In the genomic region with DNA sequence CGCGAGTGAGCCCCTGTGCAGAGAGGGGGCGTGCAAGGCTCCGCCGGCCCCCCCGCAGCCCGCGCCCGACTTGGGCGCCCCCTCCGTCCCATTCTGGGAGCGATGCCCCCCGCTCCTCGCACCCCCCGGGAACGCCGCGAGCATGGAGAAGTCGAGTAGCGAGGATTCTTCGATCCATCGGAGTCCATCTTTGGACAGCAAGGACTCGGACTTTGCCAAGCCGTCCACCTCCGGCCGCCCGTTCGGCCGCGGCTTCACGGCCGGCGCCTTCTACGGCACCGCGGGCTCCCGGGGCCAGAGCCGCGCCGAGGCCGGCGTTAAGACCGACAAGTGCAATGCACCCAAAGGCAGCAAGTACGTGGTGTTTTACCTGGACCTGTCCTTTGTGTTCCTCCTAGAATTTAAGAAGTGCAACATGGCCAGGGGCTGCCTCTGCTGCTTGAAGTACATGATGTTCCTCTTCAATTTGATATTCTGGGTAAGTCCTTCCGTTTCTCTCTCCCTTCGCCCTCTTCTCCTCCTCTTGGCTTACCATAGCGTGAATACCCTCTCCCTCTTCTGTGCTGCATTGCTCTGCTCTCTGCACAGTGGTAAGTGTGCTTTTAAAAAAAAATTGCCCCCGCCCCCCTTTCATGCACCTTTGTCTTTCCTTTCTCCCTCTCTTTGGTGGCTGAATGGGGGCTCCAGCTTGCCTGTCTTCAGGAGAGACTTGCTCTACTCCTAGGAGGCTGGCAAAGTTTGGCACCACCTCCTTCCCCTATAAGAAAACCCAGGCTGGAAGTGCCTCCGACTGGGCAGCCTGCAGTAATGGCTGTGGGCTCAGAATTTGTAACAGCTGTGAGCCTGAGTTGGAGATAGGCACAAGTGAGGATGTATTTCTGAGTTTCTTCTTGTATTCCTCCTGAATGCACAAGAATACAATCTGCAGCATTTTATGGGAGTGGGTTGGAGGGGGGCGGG, we compare ENCODE assay signal across 8 cellular contexts.
DNase-seq lines count a peak whose midpoint lies in the region; ATAC-seq and TF ChIP-seq lines count a peak whose summit lies in the region.

No MANE protein-coding gene starts in this region.

- in situ Hi-C loops in gastrocnemius medialis (cut with MboI; ENCODE audit: low sequenced_read_pairs in 4 of 4): loop anchor here in 1 of 4 donors (10.0 kb wide), 2 partner anchors 66 to 126 kb away; partner anchors contain the start of gene TSPAN9

- intact Hi-C loops in left cardiac atrium (cut with DNase I): loop anchor here (5.0 to 10.0 kb wide), 6 partner anchors 61 to 129 kb away; partner anchors contain the start of gene TSPAN9 (in 1 of the 2)
- intact Hi-C loops in gastrocnemius medialis (cut with DNase I; ENCODE audit: low total_unique reads): loop anchor here (2.0 kb wide), 2 partner anchors 32 to 66 kb away; no protein-coding TSS in a partner anchor

- peak overlapping the region in 3 of 4 donors; percentile 33 to 55 (median 49) for H3K4me3 ChIP-seq in Peyer's patch
- H3K4me3 ChIP-seq in gastrocnemius medialis: peak overlapping the region; percentile 52 to 69 (median 56)

- DNase-seq in Daoy (ENCODE audit: low read depth) (peak; percentile 32), Peyer's patch (no peak), left cardiac atrium (no peak), gastrocnemius medialis (no peak), islet precursor cell (no peak)
- DNase-seq in activated effector memory CD4-positive, alpha-beta T cell treated with Interleukin-2 at 50 U/mL for 16 hours: no peak

- H3K4me1 ChIP-seq in Peyer's patch (peaks cover 0 to 28% (median 6%) of the 10 kb centered on the region in 4 donors), gastrocnemius medialis (peaks cover 43 to 44% of the 10 kb centered on the region in 2 donors)

- H3K27me3 ChIP-seq in Peyer's patch (no peaks in the 10 kb centered on the region), gastrocnemius medialis (no peaks in the 10 kb centered on the region)

- H3K9me3 ChIP-seq in Peyer's patch: no peaks in the 10 kb centered on the region
- H3K9me3 ChIP-seq in gastrocnemius medialis: no peaks in the 10 kb centered on the region

- no peak for TF ChIP-seq CTCF in Peyer's patch (IDR thresholded peaks at IDR 0.05)
- TF ChIP-seq CTCF in gastrocnemius medialis (IDR thresholded peaks at IDR 0.05 in 4 of 5, conservative IDR thresholded peaks at IDR 0.05 in 1 of 5): peak in 1 of 5 experiments; percentile 2

- ATAC-seq in left cardiac atrium (peak; percentile 10 to 13), gastrocnemius medialis (peak in 1 of 2 donors; percentile 5), HG02938 (IDR thresholded peaks at IDR 0.05; ENCODE audit: unreplicated experiment) (no peak), GM18517 (IDR thresholded peaks at IDR 0.05; ENCODE audit: unreplicated experiment) (no peak)

- TF ChIP-seq POLR2A in Peyer's patch (IDR thresholded peaks at IDR 0.05): no peak
- TF ChIP-seq POLR2A in gastrocnemius medialis (IDR thresholded peaks at IDR 0.05): no peak

- H3K36me3 ChIP-seq in Peyer's patch (no peaks in the 10 kb centered on the region), gastrocnemius medialis (no peaks in the 10 kb centered on the region)

- no peak overlapping the region for H3K27ac ChIP-seq in Peyer's patch
- H3K27ac ChIP-seq in gastrocnemius medialis: peak overlapping the region; percentile 64 to 74 (median 70)

Comparison
In these comparisons a context has a peak if more than half of its experiments do, and no peak if none do; other contexts are left out.
1. H3K27ac ChIP-seq: peak in gastrocnemius medialis (4 of 4); none in Peyer's patch (0 of 4).
2. ATAC-seq: peak in left cardiac atrium (2 of 2); none in HG02938 (single experiment) and GM18517 (single experiment).